8 cellular contexts compared by ENCODE assay signal in genomic region chr7:5526190-5527037, GRCh38. TPM values are rescaled to one million over a fixed set of nuclear protein-coding genes. Genes with fewer than 3 reads are reported as not detected.
A peak's percentile ranks its signal among the peaks of the same experiment; 100 is the strongest.
DNase-seq lines count a peak whose midpoint lies in the region; ATAC-seq and TF ChIP-seq lines count a peak whose summit lies in the region.

No MANE protein-coding gene starts in this region.

- H3K36me3 ChIP-seq in HUES64 (ENCODE audit: insufficient read depth, low read length) (peaks cover 58% of the 10 kb centered on the region), fibroblast of lung (ENCODE audit: control insufficient read depth, insufficient read depth, low read length) (peaks cover 36% of the 10 kb centered on the region), neuron (ENCODE audit: insufficient read depth, low read length) (peaks cover 56% of the 10 kb centered on the region)

- H3K27ac ChIP-seq in HUES64 (ENCODE audit: low read depth, low read length): peak overlapping the region; percentile 43; the same call in 1 of the 2 replicates
- peak overlapping the region; percentile 78 for H3K27ac ChIP-seq in fibroblast of lung (ENCODE audit: insufficient read depth, low read length)

- H3K79me2 ChIP-seq in fibroblast of lung (ENCODE audit: control insufficient read depth, insufficient read depth, low read length): peaks cover 50% of the 10 kb centered on the region

- H3K4me2 ChIP-seq in fibroblast of lung (ENCODE audit: extremely low read depth, insufficient read depth, low read length): peak overlapping the region; percentile 59

- H3K36me3 Mint-ChIP-seq in Calu3 (ENCODE audit: insufficient read depth, unreplicated experiment): peaks cover 100% of the 10 kb centered on the region
- H3K36me3 Mint-ChIP-seq in activated CD4-positive, alpha-beta memory T cell treated with anti-CD3 and anti-CD28 coated beads, Interleukin-2, amount 10 ng/mL, durations not matched to agents 7 days and 5 days (ENCODE audit: low read depth): peaks cover 56% of the 10 kb centered on the region

- H3K9me3 Mint-ChIP-seq in Calu3 (ENCODE audit: low read depth, unreplicated experiment): no peaks in the 10 kb centered on the region
- H3K9me3 Mint-ChIP-seq in activated CD4-positive, alpha-beta memory T cell treated with anti-CD3 and anti-CD28 coated beads, Interleukin-2, amount 10 ng/mL, durations not matched to agents 7 days and 5 days: no peaks in the 10 kb centered on the region

- H3K4me1 Mint-ChIP-seq in Calu3 (ENCODE audit: low read depth, unreplicated experiment): peaks cover 31% of the 10 kb centered on the region
- peaks cover 30% of the 10 kb centered on the region for H3K4me1 Mint-ChIP-seq in activated CD4-positive, alpha-beta memory T cell treated with anti-CD3 and anti-CD28 coated beads, Interleukin-2, amount 10 ng/mL, durations not matched to agents 7 days and 5 days

- 76% methylated on average over 9 of the region's 9 CpGs for WGBS in HUES64

- DNase-seq in Calu3 (peak; percentile 72), fibroblast of lung (ENCODE audit: low read depth in 2 of 2) (peak in 1 of 2 donors; percentile 63), iPS-NIHi11 (ENCODE audit: low spot score) (no peak), retina (no peak)
- peak; percentile 46 for DNase-seq in activated CD4-positive, alpha-beta memory T cell treated with anti-CD3 and anti-CD28 coated beads, Interleukin-2, amount 10 ng/mL, durations not matched to agents 7 days and 5 days

- CTCF ChIA-PET in Calu3 (lab: Charles Lee): interaction anchor here (0.5 to 1.2 kb wide), 4 partner anchors 10 to 139 kb away, joined by 3 to 6 read pairs (median 3); no protein-coding TSS in a partner anchor
- CTCF ChIA-PET in activated CD4-positive, alpha-beta memory T cell treated with anti-CD3 and anti-CD28 coated beads, Interleukin-2, amount 10 ng/mL, durations not matched to agents 7 days and 5 days (lab: Charles Lee): interaction anchor here (0.8 to 4.4 kb wide), 5 partner anchors 14 to 152 kb away, joined by 3 to 33 read pairs (median 6); no protein-coding TSS in a partner anchor

- H3K4me3 ChIP-seq in HUES64 (ENCODE audit: low read length) (peak overlapping the region; percentile 82), fibroblast of lung (replicated peaks in 1 of 4; ENCODE audit: control extremely low read depth in 1 of 4, insufficient read depth in 1 of 4, low read depth in 3 of 4, low read length in 4 of 4) (peak overlapping the region; percentile 81 to 97 (median 90)), neuron (ENCODE audit: low read length) (peak overlapping the region; percentile 5)

- peak overlapping the region; percentile 98 for H3K27ac Mint-ChIP-seq in Calu3 (ENCODE audit: unreplicated experiment)
- peak overlapping the region; percentile 96 for H3K27ac Mint-ChIP-seq in activated CD4-positive, alpha-beta memory T cell treated with anti-CD3 and anti-CD28 coated beads, Interleukin-2, amount 10 ng/mL, durations not matched to agents 7 days and 5 days

- no peaks in the 10 kb centered on the region for H3K27me3 Mint-ChIP-seq in Calu3 (ENCODE audit: unreplicated experiment)
- H3K27me3 Mint-ChIP-seq in activated CD4-positive, alpha-beta memory T cell treated with anti-CD3 and anti-CD28 coated beads, Interleukin-2, amount 10 ng/mL, durations not matched to agents 7 days and 5 days: no peaks in the 10 kb centered on the region

- H3K27me3 ChIP-seq in HUES64 (ENCODE audit: insufficient read depth, low read length) (no peaks in the 10 kb centered on the region), fibroblast of lung (ENCODE audit: control insufficient read depth, insufficient read depth, low read length) (no peaks in the 10 kb centered on the region), neuron (ENCODE audit: insufficient read depth, low read length) (no peaks in the 10 kb centered on the region)

- BruUV-seq in Calu3 (replicated peaks; lab: Mats Ljungman, UMichigan): no TSS peak

- TF ChIP-seq CTCF in Calu3 (IDR thresholded peaks at IDR 0.05; ENCODE audit: unreplicated experiment): no peak
- TF ChIP-seq CTCF in fibroblast of lung (conservative IDR thresholded peaks at IDR 0.05 in 1 of 2, IDR thresholded peaks at IDR 0.05 in 1 of 2; ENCODE audit: low read depth in 1 of 2, low read length in 2 of 2): no peak

- no peak for ATAC-seq in GM19452 (IDR thresholded peaks at IDR 0.05; ENCODE audit: unreplicated experiment)

- H3K9ac ChIP-seq in HUES64 (ENCODE audit: low read depth, low read length) (no peak overlapping the region), fibroblast of lung (ENCODE audit: insufficient read depth, low read length) (peak overlapping the region; percentile 50)

- H4K20me1 ChIP-seq in fibroblast of lung (ENCODE audit: control insufficient read depth, extremely low read depth, insufficient read depth, low read length): peaks cover 9% of the 10 kb centered on the region

- no peaks in the 10 kb centered on the region for H3K4me1 ChIP-seq in HUES64 (ENCODE audit: insufficient read depth, low read length)
- peaks cover 3% of the 10 kb centered on the region for H3K4me1 ChIP-seq in fibroblast of lung (ENCODE audit: control insufficient read depth, extremely low read depth, insufficient read depth, low read length)
- peaks cover 32% of the 10 kb centered on the region for H3K4me1 ChIP-seq in neuron (ENCODE audit: insufficient read depth, low read length)

- peak overlapping the region; percentile 92 for H3K4me3 Mint-ChIP-seq in Calu3 (ENCODE audit: low read depth, unreplicated experiment)
- H3K4me3 Mint-ChIP-seq in activated CD4-positive, alpha-beta memory T cell treated with anti-CD3 and anti-CD28 coated beads, Interleukin-2, amount 10 ng/mL, durations not matched to agents 7 days and 5 days: peak overlapping the region; percentile 99

- H3K9me3 ChIP-seq in HUES64 (ENCODE audit: insufficient read depth, low read depth, low read length) (no peaks in the 10 kb centered on the region), fibroblast of lung (ENCODE audit: control insufficient read depth, insufficient read depth, low read depth, low read length) (no peaks in the 10 kb centered on the region), neuron (ENCODE audit: low read length) (no peaks in the 10 kb centered on the region)

- no peak overlapping the region for H2AFZ ChIP-seq in fibroblast of lung (ENCODE audit: low read length)
- H2AFZ ChIP-seq in neuron (ENCODE audit: low read depth, low read length): no peak overlapping the region

- POLR2A ChIA-PET in activated CD4-positive, alpha-beta memory T cell treated with anti-CD3 and anti-CD28 coated beads, Interleukin-2, amount 10 ng/mL, durations not matched to agents 7 days and 5 days (lab: Charles Lee): interaction anchor here (0.8 to 4.3 kb wide), 7 partner anchors 20 to 168 kb away, joined by 3 to 20 read pairs (median 4); no protein-coding TSS in a partner anchor

- intact Hi-C loops in Calu3 (cut with micrococcal nuclease; ENCODE audit: unreplicated experiment): no loop called here

RNA-seq across cellular contexts. Expression of gene ACTB, which starts 4.0 kb away (rescaled TPM):
- total RNA-seq in Calu3 (2022): 5,869 and 6,282 TPM in 2 replicates
- 3,735 TPM for polyA plus RNA-seq in HUES64 (2013, experiment 1 of 2)
- polyA plus RNA-seq in HUES64 (2013, experiment 2 of 2): 3,664 TPM
- over 10,000 TPM; 11,429 to 11,435 TPM for total RNA-seq in activated CD4-positive, alpha-beta memory T cell treated with anti-CD3 and anti-CD28 coated beads, Interleukin-2, amount 10 ng/mL, durations not matched to agents 7 days and 5 days
- total RNA-seq in fibroblast of lung: 1,742 and 2,599 TPM in 2 replicates
- 6,970 and 7,302 TPM in 2 replicates for polyA plus RNA-seq in fibroblast of lung
- polyA plus RNA-seq in fibroblast of lung (2012): 11,369 and 11,817 TPM in 2 replicates
- polyA minus RNA-seq in fibroblast of lung (ENCODE audit: low replicate concordance): 42,169 and 43,266 TPM in 2 replicates

RNA-seq across cellular contexts. Expression of gene FBXL18, which starts 12.8 kb away (rescaled TPM):
- total RNA-seq in Calu3 (2022): 40.0 and 45.8 TPM in 2 replicates
- polyA plus RNA-seq in HUES64 (2013, experiment 1 of 2): 7.8 TPM
- polyA plus RNA-seq in HUES64 (2013, experiment 2 of 2): 7.5 TPM
- total RNA-seq in activated CD4-positive, alpha-beta memory T cell treated with anti-CD3 and anti-CD28 coated beads, Interleukin-2, amount 10 ng/mL, durations not matched to agents 7 days and 5 days: 10 to 100 TPM in 1 of 2 experiments, 1 to 10 TPM in 1; 9.4 to 10.1 TPM
- 3.3 and 5.1 TPM in 2 replicates for total RNA-seq in fibroblast of lung
- polyA plus RNA-seq in fibroblast of lung: 2.9 and 3.1 TPM in 2 replicates
- 6.0 and 6.1 TPM in 2 replicates for polyA plus RNA-seq in fibroblast of lung (2012)
- 13.2 and 16.1 TPM in 2 replicates for polyA minus RNA-seq in fibroblast of lung (ENCODE audit: low replicate concordance)

Comparison
In these comparisons a context has a peak if more than half of its experiments do, and no peak if none do; other contexts are left out.
1. DNase-seq: peak in Calu3 (single experiment) and activated CD4-positive, alpha-beta memory T cell treated with anti-CD3 and anti-CD28 coated beads, Interleukin-2, amount 10 ng/mL, durations not matched to agents 7 days and 5 days (single experiment); none in iPS-NIHi11 (single experiment) and retina (single experiment).
2. H3K4me3 ChIP-seq: peak in every context shown above with its lines; median percentile 90 in fibroblast of lung; 82 in HUES64; 5 in neuron.